Comparison of ENCODE assay signal across 23 cellular contexts in genomic region chr1:239126881-239127280, GRCh38.
A peak's percentile ranks its signal among the peaks of the same experiment; 100 is the strongest.
DNase-seq lines count a peak whose midpoint lies in the region; ATAC-seq and TF ChIP-seq lines count a peak whose summit lies in the region.
"Had no signal": no experiment of that assay in that cellular context is flagged by ENCODE, and none has a peak within 500 bp of the region (broad histone marks: within the 10 kb centered on the region; RNA-seq: fewer than 3 reads in every experiment).

No MANE protein-coding gene starts in this region.

- no peak overlapping the region for H3K4me3 ChIP-seq in RWPE2 (ENCODE audit: severe bottlenecking)
- no peak overlapping the region for H3K4me3 ChIP-seq in fibroblast of mammary gland (ENCODE audit: control insufficient read depth, low read depth, low read length)
- H3K4me3 ChIP-seq in neuron (ENCODE audit: low read length), result no peak overlapping the region
- H3K4me3 ChIP-seq: Peyer's patch, prostate gland, skin epidermis had no signal

- H3K9me3 Mint-ChIP-seq in activated naive CD4-positive, alpha-beta T cell treated with anti-CD3 and anti-CD28 coated beads for 36 hours, result peaks cover 6% of the 10 kb centered on the region
- H3K9me3 Mint-ChIP-seq in immature natural killer cell, result peaks cover 3 to 36% (median 11%) of the 10 kb centered on the region in 6 donors
- no peaks in the 10 kb centered on the region for H3K9me3 Mint-ChIP-seq in progenitor cell of endocrine pancreas (ENCODE audit: low read depth)
- H3K9me3 Mint-ChIP-seq: H9, type B pancreatic cell had no signal

- no peaks in the 10 kb centered on the region for H3K36me3 Mint-ChIP-seq in activated naive CD4-positive, alpha-beta T cell treated with anti-CD3 and anti-CD28 coated beads for 36 hours (ENCODE audit: low read depth)
- H3K36me3 Mint-ChIP-seq in immature natural killer cell, result peaks cover 0 to 3% (median 0%) of the 10 kb centered on the region in 3 donors
- no peaks in the 10 kb centered on the region for H3K36me3 Mint-ChIP-seq in progenitor cell of endocrine pancreas (ENCODE audit: insufficient read depth)
- H3K36me3 Mint-ChIP-seq: activated CD8-positive, alpha-beta memory T cell treated with anti-CD3 and anti-CD28 coated beads, Interleukin-2, amount 10 ng/mL, durations not matched to agents 7 days and 5 days; natural killer cell treated with Interleukin-12 subunit alpha and Interleukin-12 subunit beta and Interleukin-15 and Interleukin-18, amount 100 ng/mL, for 72 hours; type B pancreatic cell had no signal

- DNase-seq in ELR (ENCODE audit: low read depth) (peak; percentile 75), RWPE2 (ENCODE audit: low spot score) (no peak), fibroblast of mammary gland (ENCODE audit: low read depth) (peak; percentile 2), immature natural killer cell (no peak), omental fat pad (ENCODE audit: low spot score) (no peak), progenitor cell of endocrine pancreas (ENCODE audit: low spot score, unreplicated experiment) (no peak)
- no peak for DNase-seq in activated naive CD4-positive, alpha-beta T cell treated with anti-CD3 and anti-CD28 coated beads for 36 hours
- DNase-seq: activated CD4-positive, alpha-beta T cell treated with anti-CD3 and anti-CD28 coated beads for 4 hours; activated CD8-positive, alpha-beta memory T cell treated with anti-CD3 and anti-CD28 coated beads, Interleukin-2, amount 10 ng/mL, durations not matched to agents 7 days and 5 days; H9; Kasumi-1; left cardiac atrium; NCI-H1092; NCI-H1930; NCI-H446; Peyer's patch; stimulated activated CD4-positive, alpha-beta T cell treated with anti-CD3 and anti-CD28 coated beads, Interleukin-2, amount 100 ng/mL, for 48 hours; stimulated activated naive CD8-positive, alpha-beta T cell treated with anti-CD3 and anti-CD28 coated beads, Interleukin-15, amount 100 ng/mL, for 72 hours had no signal

- peak overlapping the region; percentile 49 for H2AFZ ChIP-seq in neuron (ENCODE audit: low read depth, low read length)

- no peak overlapping the region for H3K4me3 Mint-ChIP-seq in activated naive CD4-positive, alpha-beta T cell treated with anti-CD3 and anti-CD28 coated beads for 36 hours
- H3K4me3 Mint-ChIP-seq in immature natural killer cell (no peak overlapping the region), progenitor cell of endocrine pancreas (ENCODE audit: low read depth) (no peak overlapping the region)
- H3K4me3 Mint-ChIP-seq: activated CD8-positive, alpha-beta memory T cell treated with anti-CD3 and anti-CD28 coated beads, Interleukin-2, amount 10 ng/mL, durations not matched to agents 7 days and 5 days; H9; natural killer cell treated with Interleukin-12 subunit alpha and Interleukin-12 subunit beta and Interleukin-15 and Interleukin-18, amount 100 ng/mL, for 72 hours; stimulated activated naive CD8-positive, alpha-beta T cell treated with anti-CD3 and anti-CD28 coated beads, Interleukin-15, amount 100 ng/mL, for 72 hours; type B pancreatic cell had no signal

- H3K27me3 ChIP-seq in RWPE2 (ENCODE audit: insufficient read depth, poor library complexity, severe bottlenecking), result no peaks in the 10 kb centered on the region
- H3K27me3 ChIP-seq in neuron (ENCODE audit: insufficient read depth, low read length), result no peaks in the 10 kb centered on the region
- H3K27me3 ChIP-seq: Peyer's patch had no signal

- H3K27me3 Mint-ChIP-seq in activated naive CD4-positive, alpha-beta T cell treated with anti-CD3 and anti-CD28 coated beads for 36 hours (ENCODE audit: low read depth), result no peaks in the 10 kb centered on the region
- peaks cover 0 to 2% (median 2%) of the 10 kb centered on the region in 3 donors for H3K27me3 Mint-ChIP-seq in immature natural killer cell (ENCODE audit: low read depth in 3 of 3)
- no peaks in the 10 kb centered on the region for H3K27me3 Mint-ChIP-seq in progenitor cell of endocrine pancreas
- H3K27me3 Mint-ChIP-seq: activated CD8-positive, alpha-beta memory T cell treated with anti-CD3 and anti-CD28 coated beads, Interleukin-2, amount 10 ng/mL, durations not matched to agents 7 days and 5 days; natural killer cell treated with Interleukin-12 subunit alpha and Interleukin-12 subunit beta and Interleukin-15 and Interleukin-18, amount 100 ng/mL, for 72 hours; stimulated activated naive CD8-positive, alpha-beta T cell treated with anti-CD3 and anti-CD28 coated beads, Interleukin-15, amount 100 ng/mL, for 72 hours; type B pancreatic cell had no signal

- H3K9me3 ChIP-seq in RWPE2 (ENCODE audit: severe bottlenecking) (no peaks in the 10 kb centered on the region), neuron (ENCODE audit: low read length) (no peaks in the 10 kb centered on the region)
- H3K9me3 ChIP-seq: Peyer's patch, prostate gland had no signal

- intact Hi-C loops in activated naive CD4-positive, alpha-beta T cell treated with anti-CD3 and anti-CD28 coated beads for 36 hours (cut with micrococcal nuclease), result no loop called here

- H3K27ac Mint-ChIP-seq in activated naive CD4-positive, alpha-beta T cell treated with anti-CD3 and anti-CD28 coated beads for 36 hours, result no peak overlapping the region
- H3K27ac Mint-ChIP-seq in immature natural killer cell, result no peak overlapping the region
- no peak overlapping the region for H3K27ac Mint-ChIP-seq in progenitor cell of endocrine pancreas
- H3K27ac Mint-ChIP-seq: activated CD8-positive, alpha-beta memory T cell treated with anti-CD3 and anti-CD28 coated beads, Interleukin-2, amount 10 ng/mL, durations not matched to agents 7 days and 5 days; natural killer cell treated with Interleukin-12 subunit alpha and Interleukin-12 subunit beta and Interleukin-15 and Interleukin-18, amount 100 ng/mL, for 72 hours; stimulated activated naive CD8-positive, alpha-beta T cell treated with anti-CD3 and anti-CD28 coated beads, Interleukin-15, amount 100 ng/mL, for 72 hours; type B pancreatic cell had no signal

- H3K27ac ChIP-seq in RWPE2 (ENCODE audit: poor library complexity, severe bottlenecking), result no peak overlapping the region
- H3K27ac ChIP-seq: Peyer's patch, prostate gland, skin epidermis had no signal

- no peaks in the 10 kb centered on the region for H3K36me3 ChIP-seq in RWPE2 (ENCODE audit: low read depth)
- no peaks in the 10 kb centered on the region for H3K36me3 ChIP-seq in neuron (ENCODE audit: insufficient read depth, low read length)
- H3K36me3 ChIP-seq: Peyer's patch, prostate gland had no signal

- ATAC-seq in RWPE2 (ENCODE audit: low read depth), result 0 out of 3 replicates have a peak, but pooled peaks have one; percentile 31
- ATAC-seq in omental fat pad (ENCODE audit: low FRiP score), result no peak
- ATAC-seq: activated CD8-positive, alpha-beta memory T cell treated with anti-CD3 and anti-CD28 coated beads, Interleukin-2, amount 10 ng/mL, durations not matched to agents 7 days and 5 days; left cardiac atrium; natural killer cell treated with Interleukin-12 subunit alpha and Interleukin-12 subunit beta and Interleukin-15 and Interleukin-18, amount 100 ng/mL, for 72 hours; stimulated activated naive CD8-positive, alpha-beta T cell treated with anti-CD3 and anti-CD28 coated beads, Interleukin-15, amount 100 ng/mL, for 72 hours had no signal

- CTCF ChIA-PET in activated naive CD4-positive, alpha-beta T cell treated with anti-CD3 and anti-CD28 coated beads for 36 hours (lab: Charles Lee), result no interaction called here

- H3K4me1 ChIP-seq in RWPE2 (ENCODE audit: insufficient read depth, poor library complexity, severe bottlenecking), result no peaks in the 10 kb centered on the region
- peaks cover 22% of the 10 kb centered on the region for H3K4me1 ChIP-seq in neuron (ENCODE audit: insufficient read depth, low read length)
- H3K4me1 ChIP-seq: Peyer's patch, prostate gland had no signal

- no peaks in the 10 kb centered on the region for H3K4me1 Mint-ChIP-seq in activated naive CD4-positive, alpha-beta T cell treated with anti-CD3 and anti-CD28 coated beads for 36 hours (ENCODE audit: low read depth)
- H3K4me1 Mint-ChIP-seq in immature natural killer cell (no peaks in the 10 kb centered on the region), progenitor cell of endocrine pancreas (ENCODE audit: low read depth) (no peaks in the 10 kb centered on the region)
- H3K4me1 Mint-ChIP-seq: activated CD8-positive, alpha-beta memory T cell treated with anti-CD3 and anti-CD28 coated beads, Interleukin-2, amount 10 ng/mL, durations not matched to agents 7 days and 5 days; stimulated activated naive CD8-positive, alpha-beta T cell treated with anti-CD3 and anti-CD28 coated beads, Interleukin-15, amount 100 ng/mL, for 72 hours had no signal

- TF ChIP-seq CTCF in RWPE2 (IDR thresholded peaks at IDR 0.05; ENCODE audit: poor library complexity, severe bottlenecking) (no peak), fibroblast of mammary gland (conservative IDR thresholded peaks at IDR 0.05; ENCODE audit: control insufficient read depth, insufficient read depth, low read depth, low read length) (no peak), omental fat pad (IDR thresholded peaks at IDR 0.05) (no peak), progenitor cell of endocrine pancreas (IDR thresholded peaks at IDR 0.05; ENCODE audit: unreplicated experiment) (no peak)

Comparison
In these comparisons a context has a peak if more than half of its experiments do, and no peak if none do; other contexts are left out.
1. DNase-seq: peak in ELR (single experiment) and fibroblast of mammary gland (single experiment); none in RWPE2 (single experiment), activated naive CD4-positive, alpha-beta T cell treated with anti-CD3 and anti-CD28 coated beads for 36 hours (single experiment), immature natural killer cell (0 of 3), omental fat pad (single experiment) and progenitor cell of endocrine pancreas (single experiment).